Comparison of ENCODE assay signal across 1 cellular context in the genomic region with DNA sequence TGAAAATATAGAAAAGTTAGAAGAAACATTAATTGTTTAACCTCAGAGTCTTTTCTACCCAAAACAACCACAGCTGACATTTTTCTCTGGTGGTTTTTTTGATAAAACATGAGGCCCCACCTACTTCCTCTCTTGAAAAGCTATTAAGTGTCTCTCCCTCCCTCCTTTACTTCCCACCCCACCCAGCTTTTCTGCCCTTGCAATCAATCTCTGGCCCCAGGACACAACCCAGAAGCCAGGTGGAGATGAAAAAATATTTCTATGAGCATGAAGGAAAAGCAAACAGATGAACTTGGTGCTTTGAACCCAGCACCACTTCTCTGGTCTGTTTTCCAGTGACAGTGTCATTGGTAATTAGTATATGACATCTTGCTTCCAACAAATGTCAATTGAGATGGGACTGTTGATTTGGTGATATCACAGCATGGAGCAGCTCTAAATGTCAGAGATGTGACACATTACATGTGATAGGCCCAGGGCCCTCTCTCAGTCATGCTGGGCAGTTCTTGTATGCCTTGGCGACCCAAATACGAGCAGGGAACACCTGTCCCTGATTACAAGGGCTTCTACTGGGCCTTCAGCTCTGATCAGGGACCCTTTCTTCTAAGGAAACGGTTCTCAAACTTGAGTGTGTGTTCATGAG.
TF ChIP-seq lines count a peak whose summit lies in the region.

No MANE protein-coding gene starts in this region.

TF ChIP-seq in K562, 482 proteins besides CTCF, POLR2A, EP300 and RAD21 (continued from another document and continues in another):
- TF ChIP-seq, protein P1, sequence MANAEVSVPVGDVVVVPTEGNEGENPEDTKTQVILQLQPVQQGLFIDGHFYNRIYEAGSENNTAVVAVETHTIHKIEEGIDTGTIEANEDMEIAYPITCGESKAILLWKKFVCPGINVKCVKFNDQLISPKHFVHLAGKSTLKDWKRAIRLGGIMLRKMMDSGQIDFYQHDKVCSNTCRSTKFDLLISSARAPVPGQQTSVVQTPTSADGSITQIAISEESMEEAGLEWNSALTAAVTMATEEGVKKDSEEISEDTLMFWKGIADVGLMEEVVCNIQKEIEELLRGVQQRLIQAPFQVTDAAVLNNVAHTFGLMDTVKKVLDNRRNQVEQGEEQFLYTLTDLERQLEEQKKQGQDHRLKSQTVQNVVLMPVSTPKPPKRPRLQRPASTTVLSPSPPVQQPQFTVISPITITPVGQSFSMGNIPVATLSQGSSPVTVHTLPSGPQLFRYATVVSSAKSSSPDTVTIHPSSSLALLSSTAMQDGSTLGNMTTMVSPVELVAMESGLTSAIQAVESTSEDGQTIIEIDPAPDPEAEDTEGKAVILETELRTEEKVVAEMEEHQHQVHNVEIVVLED (CRISPR knock-in tag; IDR thresholded peaks at IDR 0.05), result no peak
- TF ChIP-seq SNIP1 (IDR thresholded peaks at IDR 0.05; ENCODE audit: low read depth), result no peak
- TF ChIP-seq SMARCA5 (IDR thresholded peaks at IDR 0.05), result no peak
- TF ChIP-seq, protein P2, sequence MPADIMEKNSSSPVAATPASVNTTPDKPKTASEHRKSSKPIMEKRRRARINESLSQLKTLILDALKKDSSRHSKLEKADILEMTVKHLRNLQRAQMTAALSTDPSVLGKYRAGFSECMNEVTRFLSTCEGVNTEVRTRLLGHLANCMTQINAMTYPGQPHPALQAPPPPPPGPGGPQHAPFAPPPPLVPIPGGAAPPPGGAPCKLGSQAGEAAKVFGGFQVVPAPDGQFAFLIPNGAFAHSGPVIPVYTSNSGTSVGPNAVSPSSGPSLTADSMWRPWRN (IDR thresholded peaks at IDR 0.05; ENCODE audit: low read depth), result peak; percentile 14; the same call in 1 of the 2 replicates
- TF ChIP-seq MED1 (CRISPR knock-in tag; IDR thresholded peaks at IDR 0.05; ENCODE audit: borderline replicate concordance), result no peak
- TF ChIP-seq DPF2 (IDR thresholded peaks at IDR 0.05), result peak; percentile 42; the same call in 1 of the 2 replicates
- no peak for TF ChIP-seq ETS2 (tag; IDR thresholded peaks at IDR 0.05; ENCODE audit: borderline replicate concordance, poor library complexity, severe bottlenecking)
- 0 out of 2 replicates have a peak, but pooled peaks have one; percentile 8 for TF ChIP-seq CBFA2T3 (IDR thresholded peaks at IDR 0.05)
- no peak for TF ChIP-seq TAF9B (IDR thresholded peaks at IDR 0.05; ENCODE audit: partially characterized antibody)
- no peak for TF ChIP-seq NR2C2 (CRISPR knock-in tag; IDR thresholded peaks at IDR 0.05)
- TF ChIP-seq NR2C2 (tag; IDR thresholded peaks at IDR 0.05), result no peak
- TF ChIP-seq ZSCAN29 (IDR thresholded peaks at IDR 0.05), result no peak
- TF ChIP-seq FOXJ3 (CRISPR knock-in tag; IDR thresholded peaks at IDR 0.05), result no peak
- TF ChIP-seq TFE3 (CRISPR knock-in tag; IDR thresholded peaks at IDR 0.05), result no peak
- no peak for TF ChIP-seq MTF1 (CRISPR knock-in tag; IDR thresholded peaks at IDR 0.05; ENCODE audit: borderline replicate concordance)
- no peak for TF ChIP-seq MAFG (tag; conservative IDR thresholded peaks at IDR 0.05)
- no peak; the same call in 1 of the 2 replicates for TF ChIP-seq ZNF592 (IDR thresholded peaks at IDR 0.05)
- no peak for TF ChIP-seq MBD1 (CRISPR knock-in tag; IDR thresholded peaks at IDR 0.05)
- TF ChIP-seq GATA2 (CRISPR knock-in tag; IDR thresholded peaks at IDR 0.05), result no peak
- no peak for TF ChIP-seq HMG20B (CRISPR knock-in tag; IDR thresholded peaks at IDR 0.05)
- TF ChIP-seq, protein P3, sequence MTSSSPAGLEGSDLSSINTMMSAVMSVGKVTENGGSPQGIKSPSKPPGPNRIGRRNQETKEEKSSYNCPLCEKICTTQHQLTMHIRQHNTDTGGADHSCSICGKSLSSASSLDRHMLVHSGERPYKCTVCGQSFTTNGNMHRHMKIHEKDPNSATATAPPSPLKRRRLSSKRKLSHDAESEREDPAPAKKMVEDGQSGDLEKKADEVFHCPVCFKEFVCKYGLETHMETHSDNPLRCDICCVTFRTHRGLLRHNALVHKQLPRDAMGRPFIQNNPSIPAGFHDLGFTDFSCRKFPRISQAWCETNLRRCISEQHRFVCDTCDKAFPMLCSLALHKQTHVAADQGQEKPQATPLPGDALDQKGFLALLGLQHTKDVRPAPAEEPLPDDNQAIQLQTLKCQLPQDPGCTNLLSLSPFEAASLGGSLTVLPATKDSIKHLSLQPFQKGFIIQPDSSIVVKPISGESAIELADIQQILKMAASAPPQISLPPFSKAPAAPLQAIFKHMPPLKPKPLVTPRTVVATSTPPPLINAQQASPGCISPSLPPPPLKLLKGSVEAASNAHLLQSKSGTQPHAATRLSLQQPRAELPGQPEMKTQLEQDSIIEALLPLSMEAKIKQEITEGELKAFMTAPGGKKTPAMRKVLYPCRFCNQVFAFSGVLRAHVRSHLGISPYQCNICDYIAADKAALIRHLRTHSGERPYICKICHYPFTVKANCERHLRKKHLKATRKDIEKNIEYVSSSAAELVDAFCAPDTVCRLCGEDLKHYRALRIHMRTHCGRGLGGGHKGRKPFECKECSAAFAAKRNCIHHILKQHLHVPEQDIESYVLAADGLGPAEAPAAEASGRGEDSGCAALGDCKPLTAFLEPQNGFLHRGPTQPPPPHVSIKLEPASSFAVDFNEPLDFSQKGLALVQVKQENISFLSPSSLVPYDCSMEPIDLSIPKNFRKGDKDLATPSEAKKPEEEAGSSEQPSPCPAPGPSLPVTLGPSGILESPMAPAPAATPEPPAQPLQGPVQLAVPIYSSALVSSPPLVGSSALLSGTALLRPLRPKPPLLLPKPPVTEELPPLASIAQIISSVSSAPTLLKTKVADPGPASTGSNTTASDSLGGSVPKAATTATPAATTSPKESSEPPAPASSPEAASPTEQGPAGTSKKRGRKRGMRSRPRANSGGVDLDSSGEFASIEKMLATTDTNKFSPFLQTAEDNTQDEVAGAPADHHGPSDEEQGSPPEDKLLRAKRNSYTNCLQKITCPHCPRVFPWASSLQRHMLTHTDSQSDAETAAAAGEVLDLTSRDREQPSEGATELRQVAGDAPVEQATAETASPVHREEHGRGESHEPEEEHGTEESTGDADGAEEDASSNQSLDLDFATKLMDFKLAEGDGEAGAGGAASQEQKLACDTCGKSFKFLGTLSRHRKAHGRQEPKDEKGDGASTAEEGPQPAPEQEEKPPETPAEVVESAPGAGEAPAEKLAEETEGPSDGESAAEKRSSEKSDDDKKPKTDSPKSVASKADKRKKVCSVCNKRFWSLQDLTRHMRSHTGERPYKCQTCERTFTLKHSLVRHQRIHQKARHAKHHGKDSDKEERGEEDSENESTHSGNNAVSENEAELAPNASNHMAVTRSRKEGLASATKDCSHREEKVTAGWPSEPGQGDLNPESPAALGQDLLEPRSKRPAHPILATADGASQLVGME (CRISPR knock-in tag; IDR thresholded peaks at IDR 0.05), result no peak
- TF ChIP-seq SIRT6 (IDR thresholded peaks at IDR 0.05; ENCODE audit: low read depth, low read length), result no peak
- TF ChIP-seq, protein P4, sequence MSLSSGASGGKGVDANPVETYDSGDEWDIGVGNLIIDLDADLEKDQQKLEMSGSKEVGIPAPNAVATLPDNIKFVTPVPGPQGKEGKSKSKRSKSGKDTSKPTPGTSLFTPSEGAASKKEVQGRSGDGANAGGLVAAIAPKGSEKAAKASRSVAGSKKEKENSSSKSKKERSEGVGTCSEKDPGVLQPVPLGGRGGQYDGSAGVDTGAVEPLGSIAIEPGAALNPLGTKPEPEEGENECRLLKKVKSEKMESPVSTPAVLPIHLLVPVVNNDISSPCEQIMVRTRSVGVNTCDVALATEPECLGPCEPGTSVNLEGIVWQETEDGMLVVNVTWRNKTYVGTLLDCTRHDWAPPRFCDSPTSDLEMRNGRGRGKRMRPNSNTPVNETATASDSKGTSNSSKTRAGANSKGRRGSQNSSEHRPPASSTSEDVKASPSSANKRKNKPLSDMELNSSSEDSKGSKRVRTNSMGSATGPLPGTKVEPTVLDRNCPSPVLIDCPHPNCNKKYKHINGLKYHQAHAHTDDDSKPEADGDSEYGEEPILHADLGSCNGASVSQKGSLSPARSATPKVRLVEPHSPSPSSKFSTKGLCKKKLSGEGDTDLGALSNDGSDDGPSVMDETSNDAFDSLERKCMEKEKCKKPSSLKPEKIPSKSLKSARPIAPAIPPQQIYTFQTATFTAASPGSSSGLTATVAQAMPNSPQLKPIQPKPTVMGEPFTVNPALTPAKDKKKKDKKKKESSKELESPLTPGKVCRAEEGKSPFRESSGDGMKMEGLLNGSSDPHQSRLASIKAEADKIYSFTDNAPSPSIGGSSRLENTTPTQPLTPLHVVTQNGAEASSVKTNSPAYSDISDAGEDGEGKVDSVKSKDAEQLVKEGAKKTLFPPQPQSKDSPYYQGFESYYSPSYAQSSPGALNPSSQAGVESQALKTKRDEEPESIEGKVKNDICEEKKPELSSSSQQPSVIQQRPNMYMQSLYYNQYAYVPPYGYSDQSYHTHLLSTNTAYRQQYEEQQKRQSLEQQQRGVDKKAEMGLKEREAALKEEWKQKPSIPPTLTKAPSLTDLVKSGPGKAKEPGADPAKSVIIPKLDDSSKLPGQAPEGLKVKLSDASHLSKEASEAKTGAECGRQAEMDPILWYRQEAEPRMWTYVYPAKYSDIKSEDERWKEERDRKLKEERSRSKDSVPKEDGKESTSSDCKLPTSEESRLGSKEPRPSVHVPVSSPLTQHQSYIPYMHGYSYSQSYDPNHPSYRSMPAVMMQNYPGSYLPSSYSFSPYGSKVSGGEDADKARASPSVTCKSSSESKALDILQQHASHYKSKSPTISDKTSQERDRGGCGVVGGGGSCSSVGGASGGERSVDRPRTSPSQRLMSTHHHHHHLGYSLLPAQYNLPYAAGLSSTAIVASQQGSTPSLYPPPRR (CRISPR knock-in tag; IDR thresholded peaks at IDR 0.05; ENCODE audit: borderline replicate concordance), result no peak
- TF ChIP-seq SMAD1 (IDR thresholded peaks at IDR 0.05; ENCODE audit: low read depth, low read length, partially characterized antibody), result no peak
- TF ChIP-seq ZNF140 (CRISPR knock-in tag; IDR thresholded peaks at IDR 0.05), result no peak
- TF ChIP-seq BRF1 (IDR thresholded peaks at IDR 0.05; ENCODE audit: borderline replicate concordance, extremely low read depth, insufficient read length), result no peak
- no peak for TF ChIP-seq ZNF175 (CRISPR knock-in tag; IDR thresholded peaks at IDR 0.05; ENCODE audit: low read depth)
- no peak for TF ChIP-seq HMBOX1 (IDR thresholded peaks at IDR 0.05)
- TF ChIP-seq MCM7 (IDR thresholded peaks at IDR 0.05), result no peak
- TF ChIP-seq SPI1 (IDR thresholded peaks at IDR 0.05; ENCODE audit: borderline replicate concordance, low read depth, low read length), result peak; percentile 88
- TF ChIP-seq HIVEP1 (CRISPR knock-in tag; IDR thresholded peaks at IDR 0.05), result no peak
- no peak for TF ChIP-seq U2AF2 (optimal IDR thresholded peaks at IDR 0.05; ENCODE audit: low read depth, low read length)
